1 cellular context compared by ENCODE assay signal in the genomic region with DNA sequence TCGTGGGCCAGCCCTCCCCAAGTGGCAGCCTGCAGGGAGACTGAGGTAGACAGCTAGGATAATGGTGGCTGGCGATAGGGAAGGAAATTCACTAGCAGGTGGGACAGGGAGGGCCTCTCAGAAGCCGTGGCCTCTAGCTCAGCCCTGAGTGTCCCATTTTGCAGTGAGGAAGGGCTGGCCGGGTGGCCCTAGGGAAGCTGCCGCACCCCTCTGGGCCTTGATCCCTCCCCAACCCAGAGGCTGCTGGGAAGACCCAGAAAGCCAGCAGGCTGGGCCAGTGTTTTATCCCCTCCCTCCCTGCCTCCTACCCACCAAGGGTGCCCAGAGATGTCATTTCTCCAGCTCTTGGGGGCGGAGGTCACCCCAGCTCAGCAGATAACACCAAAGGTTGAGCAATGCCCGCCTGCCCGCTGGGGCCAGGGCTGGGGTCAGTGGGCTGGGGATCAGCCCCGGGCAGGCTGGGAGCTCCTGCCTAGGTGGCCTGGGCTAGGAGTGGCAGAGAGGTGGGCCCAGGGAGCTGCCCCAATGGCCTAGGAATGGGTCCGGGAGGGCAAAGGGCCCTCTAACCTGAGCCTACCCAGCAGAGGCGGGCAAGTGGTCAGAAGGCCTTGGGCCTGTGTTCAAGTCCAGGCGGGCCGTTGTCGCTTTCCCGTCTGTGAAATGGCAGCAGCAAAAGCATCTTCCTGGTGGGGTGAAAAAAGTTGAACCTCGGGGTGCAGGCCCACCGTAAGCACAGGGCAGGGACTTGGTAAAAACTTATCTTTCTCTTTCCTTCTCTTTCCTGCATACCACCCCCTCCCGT.
TF ChIP-seq lines count a peak whose summit lies in the region.

No MANE protein-coding gene starts in this region.

TF ChIP-seq in HepG2, 621 proteins besides CTCF, POLR2A, EP300 and RAD21 (continued from another document and continues in another):
- TF ChIP-seq, protein P1, sequence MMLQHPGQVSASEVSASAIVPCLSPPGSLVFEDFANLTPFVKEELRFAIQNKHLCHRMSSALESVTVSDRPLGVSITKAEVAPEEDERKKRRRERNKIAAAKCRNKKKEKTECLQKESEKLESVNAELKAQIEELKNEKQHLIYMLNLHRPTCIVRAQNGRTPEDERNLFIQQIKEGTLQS (CRISPR knock-in tag; IDR thresholded peaks at IDR 0.05) = peak; percentile 25; the same call in 1 of the 2 replicates
- TF ChIP-seq RXRB (CRISPR knock-in tag; IDR thresholded peaks at IDR 0.05; ENCODE audit: borderline replicate concordance) (peak; percentile 97), ZFP41 (CRISPR knock-in tag; IDR thresholded peaks at IDR 0.05; ENCODE audit: borderline replicate concordance) (peak; percentile 61), ZNF274 (CRISPR knock-in tag; IDR thresholded peaks at IDR 0.05) (peak; percentile 2; the same call in 1 of the 2 replicates), ZNF484 (CRISPR knock-in tag; IDR thresholded peaks at IDR 0.05; ENCODE audit: borderline replicate concordance, low read depth) (no peak), NR2F2 (IDR thresholded peaks at IDR 0.05; ENCODE audit: borderline replicate concordance, low read depth) (peak; percentile 97), SMC3 (IDR thresholded peaks at IDR 0.05; ENCODE audit: low read length) (peak; percentile 43; the same call in 1 of the 2 replicates), ZNF207 (IDR thresholded peaks at IDR 0.05; ENCODE audit: borderline replicate concordance) (no peak), NR2F6 (IDR thresholded peaks at IDR 0.05) (peak; percentile 98), NR2F6 (CRISPR knock-in tag; IDR thresholded peaks at IDR 0.05) (peak; percentile 100), ZMYM4 (CRISPR knock-in tag; IDR thresholded peaks at IDR 0.05) (peak; percentile 87), ZBTB7A (CRISPR knock-in tag; IDR thresholded peaks at IDR 0.05) (peak; percentile 100), SRY (CRISPR knock-in tag; IDR thresholded peaks at IDR 0.05) (no peak), NFKBIZ (CRISPR knock-in tag; IDR thresholded peaks at IDR 0.05) (peak; percentile 85; the same call in 1 of the 2 replicates), FOXP1 (IDR thresholded peaks at IDR 0.05) (no peak), FOXP1 (CRISPR knock-in tag; IDR thresholded peaks at IDR 0.05) (peak; percentile 81), ZNF30 (CRISPR knock-in tag; IDR thresholded peaks at IDR 0.05) (no peak; the same call in 1 of the 2 replicates), ZNF841 (CRISPR knock-in tag; IDR thresholded peaks at IDR 0.05; ENCODE audit: borderline replicate concordance) (no peak), KLF12 (CRISPR knock-in tag; IDR thresholded peaks at IDR 0.05; ENCODE audit: borderline replicate concordance) (peak; percentile 78; the same call in 1 of the 2 replicates), KDM3A (CRISPR knock-in tag; IDR thresholded peaks at IDR 0.05; ENCODE audit: low read depth) (peak; percentile 100), TP53 (CRISPR knock-in tag; conservative IDR thresholded peaks at IDR 0.05) (peak; percentile 87; the same call in 1 of the 2 replicates), POLR2G (IDR thresholded peaks at IDR 0.05; ENCODE audit: low read depth, low read length) (peak; percentile 89), ZNF773 (CRISPR knock-in tag; IDR thresholded peaks at IDR 0.05; ENCODE audit: borderline replicate concordance) (no peak), KDM4B (CRISPR knock-in tag; IDR thresholded peaks at IDR 0.05) (peak; percentile 52), NFE2L2 (IDR thresholded peaks at IDR 0.05; ENCODE audit: low read length) (0 out of 2 replicates have a peak, but pooled peaks have one; percentile 15), ZFP90 (CRISPR knock-in tag; IDR thresholded peaks at IDR 0.05; ENCODE audit: borderline replicate concordance) (no peak), BRCA1 (CRISPR knock-in tag; IDR thresholded peaks at IDR 0.05) (0 out of 2 replicates have a peak, but pooled peaks have one; percentile 45), SP1 (IDR thresholded peaks at IDR 0.05) (no peak), SP1 (CRISPR knock-in tag; IDR thresholded peaks at IDR 0.05) (no peak; the same call in 1 of the 2 replicates), SMAD3 (CRISPR knock-in tag; IDR thresholded peaks at IDR 0.05) (peak; percentile 92; the same call in 1 of the 2 replicates), ELF4 (CRISPR knock-in tag; IDR thresholded peaks at IDR 0.05; ENCODE audit: borderline replicate concordance) (no peak), NBN (conservative IDR thresholded peaks at IDR 0.05) (no peak), HHEX (CRISPR knock-in tag; IDR thresholded peaks at IDR 0.05) (peak; percentile 48; the same call in 1 of the 2 replicates), RFX5 (IDR thresholded peaks at IDR 0.05; ENCODE audit: low read depth, low read length) (no peak), HIVEP1 (CRISPR knock-in tag; IDR thresholded peaks at IDR 0.05) (peak; percentile 98), ZNF572 (CRISPR knock-in tag; IDR thresholded peaks at IDR 0.05) (no peak), ZNF331 (CRISPR knock-in tag; IDR thresholded peaks at IDR 0.05) (peak; percentile 99), ZNF709 (CRISPR knock-in tag; IDR thresholded peaks at IDR 0.05) (0 out of 2 replicates have a peak, but pooled peaks have one; percentile 73), ZNF878 (CRISPR knock-in tag; IDR thresholded peaks at IDR 0.05) (no peak; the same call in none of the 2 replicates)
- TF ChIP-seq, protein P2, sequence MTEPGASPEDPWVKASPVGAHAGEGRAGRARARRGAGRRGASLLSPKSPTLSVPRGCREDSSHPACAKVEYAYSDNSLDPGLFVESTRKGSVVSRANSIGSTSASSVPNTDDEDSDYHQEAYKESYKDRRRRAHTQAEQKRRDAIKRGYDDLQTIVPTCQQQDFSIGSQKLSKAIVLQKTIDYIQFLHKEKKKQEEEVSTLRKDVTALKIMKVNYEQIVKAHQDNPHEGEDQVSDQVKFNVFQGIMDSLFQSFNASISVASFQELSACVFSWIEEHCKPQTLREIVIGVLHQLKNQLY (CRISPR knock-in tag; IDR thresholded peaks at IDR 0.05) = peak; percentile 93
- TF ChIP-seq, protein P3, sequence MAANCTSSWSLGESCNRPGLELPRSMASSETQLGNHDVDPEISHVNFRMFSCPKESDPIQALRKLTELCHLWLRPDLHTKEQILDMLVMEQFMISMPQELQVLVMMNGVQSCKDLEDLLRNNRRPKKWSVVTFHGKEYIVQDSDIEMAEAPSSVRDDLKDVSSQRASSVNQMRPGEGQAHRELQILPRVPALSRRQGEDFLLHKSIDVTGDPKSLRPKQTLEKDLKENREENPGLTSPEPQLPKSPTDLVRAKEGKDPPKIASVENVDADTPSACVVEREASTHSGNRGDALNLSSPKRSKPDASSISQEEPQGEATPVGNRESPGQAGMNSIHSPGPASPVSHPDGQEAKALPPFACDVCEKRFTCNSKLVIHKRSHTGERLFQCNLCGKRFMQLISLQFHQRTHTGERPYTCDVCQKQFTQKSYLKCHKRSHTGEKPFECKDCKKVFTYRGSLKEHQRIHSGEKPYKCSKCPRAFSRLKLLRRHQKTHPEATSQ (CRISPR knock-in tag; IDR thresholded peaks at IDR 0.05; ENCODE audit: borderline replicate concordance) = no peak
- TF ChIP-seq, protein P4, sequence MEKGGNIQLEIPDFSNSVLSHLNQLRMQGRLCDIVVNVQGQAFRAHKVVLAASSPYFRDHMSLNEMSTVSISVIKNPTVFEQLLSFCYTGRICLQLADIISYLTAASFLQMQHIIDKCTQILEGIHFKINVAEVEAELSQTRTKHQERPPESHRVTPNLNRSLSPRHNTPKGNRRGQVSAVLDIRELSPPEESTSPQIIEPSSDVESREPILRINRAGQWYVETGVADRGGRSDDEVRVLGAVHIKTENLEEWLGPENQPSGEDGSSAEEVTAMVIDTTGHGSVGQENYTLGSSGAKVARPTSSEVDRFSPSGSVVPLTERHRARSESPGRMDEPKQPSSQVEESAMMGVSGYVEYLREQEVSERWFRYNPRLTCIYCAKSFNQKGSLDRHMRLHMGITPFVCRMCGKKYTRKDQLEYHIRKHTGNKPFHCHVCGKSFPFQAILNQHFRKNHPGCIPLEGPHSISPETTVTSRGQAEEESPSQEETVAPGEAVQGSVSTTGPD (CRISPR knock-in tag; IDR thresholded peaks at IDR 0.05) = peak; percentile 77; the same call in 1 of the 2 replicates
- TF ChIP-seq, protein P5, sequence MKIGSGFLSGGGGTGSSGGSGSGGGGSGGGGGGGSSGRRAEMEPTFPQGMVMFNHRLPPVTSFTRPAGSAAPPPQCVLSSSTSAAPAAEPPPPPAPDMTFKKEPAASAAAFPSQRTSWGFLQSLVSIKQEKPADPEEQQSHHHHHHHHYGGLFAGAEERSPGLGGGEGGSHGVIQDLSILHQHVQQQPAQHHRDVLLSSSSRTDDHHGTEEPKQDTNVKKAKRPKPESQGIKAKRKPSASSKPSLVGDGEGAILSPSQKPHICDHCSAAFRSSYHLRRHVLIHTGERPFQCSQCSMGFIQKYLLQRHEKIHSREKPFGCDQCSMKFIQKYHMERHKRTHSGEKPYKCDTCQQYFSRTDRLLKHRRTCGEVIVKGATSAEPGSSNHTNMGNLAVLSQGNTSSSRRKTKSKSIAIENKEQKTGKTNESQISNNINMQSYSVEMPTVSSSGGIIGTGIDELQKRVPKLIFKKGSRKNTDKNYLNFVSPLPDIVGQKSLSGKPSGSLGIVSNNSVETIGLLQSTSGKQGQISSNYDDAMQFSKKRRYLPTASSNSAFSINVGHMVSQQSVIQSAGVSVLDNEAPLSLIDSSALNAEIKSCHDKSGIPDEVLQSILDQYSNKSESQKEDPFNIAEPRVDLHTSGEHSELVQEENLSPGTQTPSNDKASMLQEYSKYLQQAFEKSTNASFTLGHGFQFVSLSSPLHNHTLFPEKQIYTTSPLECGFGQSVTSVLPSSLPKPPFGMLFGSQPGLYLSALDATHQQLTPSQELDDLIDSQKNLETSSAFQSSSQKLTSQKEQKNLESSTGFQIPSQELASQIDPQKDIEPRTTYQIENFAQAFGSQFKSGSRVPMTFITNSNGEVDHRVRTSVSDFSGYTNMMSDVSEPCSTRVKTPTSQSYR (CRISPR knock-in tag; IDR thresholded peaks at IDR 0.05; ENCODE audit: borderline replicate concordance) = peak; percentile 87; the same call in 1 of the 2 replicates
- TF ChIP-seq, protein P6, sequence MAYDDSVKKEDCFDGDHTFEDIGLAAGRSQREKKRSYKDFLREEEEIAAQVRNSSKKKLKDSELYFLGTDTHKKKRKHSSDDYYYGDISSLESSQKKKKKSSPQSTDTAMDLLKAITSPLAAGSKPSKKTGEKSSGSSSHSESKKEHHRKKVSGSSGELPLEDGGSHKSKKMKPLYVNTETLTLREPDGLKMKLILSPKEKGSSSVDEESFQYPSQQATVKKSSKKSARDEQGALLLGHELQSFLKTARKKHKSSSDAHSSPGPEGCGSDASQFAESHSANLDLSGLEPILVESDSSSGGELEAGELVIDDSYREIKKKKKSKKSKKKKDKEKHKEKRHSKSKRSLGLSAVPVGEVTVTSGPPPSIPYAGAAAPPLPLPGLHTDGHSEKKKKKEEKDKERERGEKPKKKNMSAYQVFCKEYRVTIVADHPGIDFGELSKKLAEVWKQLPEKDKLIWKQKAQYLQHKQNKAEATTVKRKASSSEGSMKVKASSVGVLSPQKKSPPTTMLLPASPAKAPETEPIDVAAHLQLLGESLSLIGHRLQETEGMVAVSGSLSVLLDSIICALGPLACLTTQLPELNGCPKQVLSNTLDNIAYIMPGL (CRISPR knock-in tag; IDR thresholded peaks at IDR 0.05; ENCODE audit: borderline replicate concordance in 1 of 2, low read depth in 1 of 2) = peak; percentile 78 to 83; a peak in 2 of 4 replicates
- TF ChIP-seq, protein P7, sequence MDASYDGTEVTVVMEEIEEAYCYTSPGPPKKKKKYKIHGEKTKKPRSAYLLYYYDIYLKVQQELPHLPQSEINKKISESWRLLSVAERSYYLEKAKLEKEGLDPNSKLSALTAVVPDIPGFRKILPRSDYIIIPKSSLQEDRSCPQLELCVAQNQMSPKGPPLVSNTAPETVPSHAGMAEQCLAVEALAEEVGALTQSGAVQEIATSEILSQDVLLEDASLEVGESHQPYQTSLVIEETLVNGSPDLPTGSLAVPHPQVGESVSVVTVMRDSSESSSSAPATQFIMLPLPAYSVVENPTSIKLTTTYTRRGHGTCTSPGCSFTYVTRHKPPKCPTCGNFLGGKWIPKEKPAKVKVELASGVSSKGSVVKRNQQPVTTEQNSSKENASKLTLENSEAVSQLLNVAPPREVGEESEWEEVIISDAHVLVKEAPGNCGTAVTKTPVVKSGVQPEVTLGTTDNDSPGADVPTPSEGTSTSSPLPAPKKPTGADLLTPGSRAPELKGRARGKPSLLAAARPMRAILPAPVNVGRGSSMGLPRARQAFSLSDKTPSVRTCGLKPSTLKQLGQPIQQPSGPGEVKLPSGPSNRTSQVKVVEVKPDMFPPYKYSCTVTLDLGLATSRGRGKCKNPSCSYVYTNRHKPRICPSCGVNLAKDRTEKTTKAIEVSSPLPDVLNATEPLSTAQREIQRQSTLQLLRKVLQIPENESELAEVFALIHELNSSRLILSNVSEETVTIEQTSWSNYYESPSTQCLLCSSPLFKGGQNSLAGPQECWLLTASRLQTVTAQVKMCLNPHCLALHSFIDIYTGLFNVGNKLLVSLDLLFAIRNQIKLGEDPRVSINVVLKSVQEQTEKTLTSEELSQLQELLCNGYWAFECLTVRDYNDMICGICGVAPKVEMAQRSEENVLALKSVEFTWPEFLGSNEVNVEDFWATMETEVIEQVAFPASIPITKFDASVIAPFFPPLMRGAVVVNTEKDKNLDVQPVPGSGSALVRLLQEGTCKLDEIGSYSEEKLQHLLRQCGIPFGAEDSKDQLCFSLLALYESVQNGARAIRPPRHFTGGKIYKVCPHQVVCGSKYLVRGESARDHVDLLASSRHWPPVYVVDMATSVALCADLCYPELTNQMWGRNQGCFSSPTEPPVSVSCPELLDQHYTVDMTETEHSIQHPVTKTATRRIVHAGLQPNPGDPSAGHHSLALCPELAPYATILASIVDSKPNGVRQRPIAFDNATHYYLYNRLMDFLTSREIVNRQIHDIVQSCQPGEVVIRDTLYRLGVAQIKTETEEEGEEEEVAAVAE (CRISPR knock-in tag; IDR thresholded peaks at IDR 0.05; ENCODE audit: borderline replicate concordance) = peak; percentile 68; the same call in 1 of the 2 replicates
- TF ChIP-seq, protein P8, sequence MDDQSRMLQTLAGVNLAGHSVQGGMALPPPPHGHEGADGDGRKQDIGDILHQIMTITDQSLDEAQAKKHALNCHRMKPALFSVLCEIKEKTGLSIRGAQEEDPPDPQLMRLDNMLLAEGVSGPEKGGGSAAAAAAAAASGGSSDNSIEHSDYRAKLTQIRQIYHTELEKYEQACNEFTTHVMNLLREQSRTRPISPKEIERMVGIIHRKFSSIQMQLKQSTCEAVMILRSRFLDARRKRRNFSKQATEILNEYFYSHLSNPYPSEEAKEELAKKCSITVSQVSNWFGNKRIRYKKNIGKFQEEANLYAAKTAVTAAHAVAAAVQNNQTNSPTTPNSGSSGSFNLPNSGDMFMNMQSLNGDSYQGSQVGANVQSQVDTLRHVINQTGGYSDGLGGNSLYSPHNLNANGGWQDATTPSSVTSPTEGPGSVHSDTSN (CRISPR knock-in tag; IDR thresholded peaks at IDR 0.05; ENCODE audit: borderline replicate concordance) = no peak
- TF ChIP-seq, protein P9, sequence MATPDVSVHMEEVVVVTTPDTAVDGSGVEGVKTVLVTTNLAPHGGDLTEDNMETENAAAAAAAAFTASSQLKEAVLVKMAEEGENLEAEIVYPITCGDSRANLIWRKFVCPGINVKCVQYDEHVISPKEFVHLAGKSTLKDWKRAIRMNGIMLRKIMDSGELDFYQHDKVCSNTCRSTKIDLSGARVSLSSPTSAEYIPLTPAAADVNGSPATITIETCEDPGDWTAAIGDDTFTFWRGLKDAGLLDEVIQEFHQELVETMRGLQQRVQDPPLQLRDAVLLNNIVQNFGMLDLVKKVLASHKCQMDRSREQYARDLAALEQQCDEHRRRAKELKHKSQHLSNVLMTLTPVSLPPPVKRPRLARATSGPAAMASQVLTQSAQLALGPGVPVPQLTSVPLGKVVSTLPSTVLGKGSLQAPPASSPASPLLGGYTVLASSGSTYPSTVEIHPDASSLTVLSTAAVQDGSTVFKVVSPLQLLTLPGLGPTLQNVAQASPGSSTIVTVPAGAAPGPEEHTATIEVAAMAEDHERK (CRISPR knock-in tag; IDR thresholded peaks at IDR 0.05; ENCODE audit: low read depth) = no peak
